10 cellular contexts compared by ENCODE assay signal in the genomic region with DNA sequence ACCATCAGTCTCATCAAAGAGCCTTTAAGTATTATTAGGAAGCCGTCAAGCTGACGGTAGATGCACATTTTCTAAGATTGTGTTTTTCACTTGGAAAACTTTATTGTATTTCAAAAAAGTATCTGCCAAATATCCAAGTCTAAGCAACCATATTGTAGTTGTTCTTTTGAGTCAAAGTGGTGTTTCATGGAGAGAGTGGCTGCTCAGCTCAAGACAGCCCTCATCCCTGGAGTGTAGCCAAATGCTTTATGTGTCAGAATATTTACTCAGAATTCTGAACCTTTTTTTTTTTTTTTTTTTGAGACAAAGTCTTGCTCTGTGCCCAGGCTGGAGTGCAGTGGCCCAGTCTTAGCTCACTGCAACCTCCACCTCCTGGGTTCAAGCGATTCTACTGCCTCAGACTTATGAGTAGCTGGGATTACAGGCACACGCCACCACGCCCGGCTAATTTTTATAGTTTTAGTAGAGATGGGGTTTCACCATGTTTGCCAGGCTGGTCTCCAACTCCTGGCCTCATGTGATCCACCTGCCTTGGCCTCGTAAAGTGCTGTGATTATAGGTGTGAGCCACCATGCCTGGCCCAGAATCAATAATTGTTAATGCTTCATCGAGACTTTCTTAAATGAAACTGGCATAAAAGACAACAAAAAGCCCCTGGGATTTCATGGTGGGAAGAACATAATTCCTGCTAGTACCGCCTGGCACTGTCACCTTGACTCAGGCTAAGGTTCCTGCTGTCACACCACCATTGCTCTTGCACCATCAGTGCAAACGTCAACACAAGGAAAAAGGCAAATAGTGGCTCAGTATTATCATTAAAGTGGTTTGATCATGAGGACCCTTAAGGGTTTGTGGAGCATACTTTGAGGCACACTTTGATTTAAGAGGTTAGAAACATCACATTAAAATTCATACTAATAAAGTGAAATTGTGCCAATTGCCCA. TPM values are rescaled to one million over a fixed set of nuclear protein-coding genes. Genes with fewer than 3 reads are reported as not detected.
DNase-seq lines count a peak whose midpoint lies in the region; ATAC-seq and TF ChIP-seq lines count a peak whose summit lies in the region.
"Had no signal": no experiment of that assay in that cellular context is flagged by ENCODE, and none has a peak within 500 bp of the region (broad histone marks: within the 10 kb centered on the region; RNA-seq: fewer than 3 reads in every experiment).

No MANE protein-coding gene starts in this region.

- H3K36me3 ChIP-seq in upper lobe of left lung: no peaks in the 10 kb centered on the region

- no peaks in the 10 kb centered on the region for H3K36me3 Mint-ChIP-seq in natural killer cell treated with Interleukin-12 subunit alpha and Interleukin-12 subunit beta and Interleukin-15 and Interleukin-18, amount 100 ng/mL, for 72 hours
- H3K36me3 Mint-ChIP-seq in natural killer cell: no peaks in the 10 kb centered on the region
- H3K36me3 Mint-ChIP-seq: stimulated activated memory B cell treated with anti-CD40 and anti-IgM and Interleukin-4, amounts not matched to agents 10 μg/mL and 1 μg/mL and 100 μg/mL, for 72 hours had no signal

- no peak for DNase-seq in natural killer cell treated with Interleukin-12 subunit alpha and Interleukin-12 subunit beta and Interleukin-15 and Interleukin-18, amount 100 ng/mL, for 72 hours (ENCODE audit: low spot score)
- DNase-seq in natural killer cell (no peak), NCI-H2196 treated with DMSO at 0.1 percent for 48 hours (lab: John Stamatoyannopoulos, UW; ENCODE audit: unreplicated experiment) (peak; percentile 44), dermis blood vessel endothelial cell (peak; percentile 20), upper lobe of left lung (peak in 1 of 2 donors; percentile 68), OCI-M2 (lab: John Stamatoyannopoulos, UW; ENCODE audit: unreplicated experiment) (no peak), omental fat pad (ENCODE audit: low spot score) (no peak)

- H3K27me3 ChIP-seq in upper lobe of left lung: no peaks in the 10 kb centered on the region

- H3K27me3 Mint-ChIP-seq in natural killer cell treated with Interleukin-12 subunit alpha and Interleukin-12 subunit beta and Interleukin-15 and Interleukin-18, amount 100 ng/mL, for 72 hours: peaks cover 0 to 2% of the 10 kb centered on the region in 2 donors
- no peaks in the 10 kb centered on the region for H3K27me3 Mint-ChIP-seq in natural killer cell (ENCODE audit: low read depth in 2 of 2)
- H3K27me3 Mint-ChIP-seq: stimulated activated memory B cell treated with anti-CD40 and anti-IgM and Interleukin-4, amounts not matched to agents 10 μg/mL and 1 μg/mL and 100 μg/mL, for 72 hours had no signal

- no peak overlapping the region for H3K4me3 ChIP-seq in upper lobe of left lung

- intact Hi-C loops in natural killer cell (cut with micrococcal nuclease): no loop called here

- peaks cover 6 to 29% (median 17%) of the 10 kb centered on the region in 4 donors for H3K4me1 ChIP-seq in upper lobe of left lung

- no peak for ATAC-seq in natural killer cell treated with Interleukin-12 subunit alpha and Interleukin-12 subunit beta and Interleukin-15 and Interleukin-18, amount 100 ng/mL, for 72 hours
- ATAC-seq in natural killer cell (no peak), upper lobe of left lung (ENCODE audit: low FRiP score in 2 of 2) (peak; percentile 22 to 75), omental fat pad (ENCODE audit: low FRiP score) (no peak), HG03460 (IDR thresholded peaks at IDR 0.05; ENCODE audit: unreplicated experiment) (no peak)
- ATAC-seq: stimulated activated memory B cell treated with anti-CD40 and anti-IgM and Interleukin-4, amounts not matched to agents 10 μg/mL and 1 μg/mL and 100 μg/mL, for 72 hours had no signal

- 67 to 83% methylated on average over 10 of the region's 10 CpGs for WGBS in upper lobe of left lung, 2 donors

- peak overlapping the region; percentile 8 to 27 for H3K27ac Mint-ChIP-seq in natural killer cell treated with Interleukin-12 subunit alpha and Interleukin-12 subunit beta and Interleukin-15 and Interleukin-18, amount 100 ng/mL, for 72 hours
- H3K27ac Mint-ChIP-seq in natural killer cell: no peak overlapping the region
- H3K27ac Mint-ChIP-seq: stimulated activated memory B cell treated with anti-CD40 and anti-IgM and Interleukin-4, amounts not matched to agents 10 μg/mL and 1 μg/mL and 100 μg/mL, for 72 hours; T-helper 1 cell treated with Interleukin-12 subunit alpha and Interleukin-12 subunit beta and Interleukin-4 antibody, amounts not matched to agents 30 μg/mL and 1 μg/mL, for 36 hours had no signal

- TF ChIP-seq POLR2A in upper lobe of left lung (IDR thresholded peaks at IDR 0.05): no peak

- TF ChIP-seq EP300 in upper lobe of left lung (IDR thresholded peaks at IDR 0.05): peak in 1 of 4 donors; percentile 71

- TF ChIP-seq CTCF in natural killer cell (IDR thresholded peaks at IDR 0.05) (no peak), upper lobe of left lung (IDR thresholded peaks at IDR 0.05) (no peak), omental fat pad (IDR thresholded peaks at IDR 0.05) (no peak)

- H3K9me3 ChIP-seq in upper lobe of left lung: no peaks in the 10 kb centered on the region

- no peaks in the 10 kb centered on the region for H3K9me3 Mint-ChIP-seq in natural killer cell treated with Interleukin-12 subunit alpha and Interleukin-12 subunit beta and Interleukin-15 and Interleukin-18, amount 100 ng/mL, for 72 hours
- no peaks in the 10 kb centered on the region for H3K9me3 Mint-ChIP-seq in natural killer cell
- H3K9me3 Mint-ChIP-seq: stimulated activated memory B cell treated with anti-CD40 and anti-IgM and Interleukin-4, amounts not matched to agents 10 μg/mL and 1 μg/mL and 100 μg/mL, for 72 hours; T-helper 1 cell treated with Interleukin-12 subunit alpha and Interleukin-12 subunit beta and Interleukin-4 antibody, amounts not matched to agents 30 μg/mL and 1 μg/mL, for 36 hours had no signal

- H3K4me1 Mint-ChIP-seq in natural killer cell treated with Interleukin-12 subunit alpha and Interleukin-12 subunit beta and Interleukin-15 and Interleukin-18, amount 100 ng/mL, for 72 hours (ENCODE audit: low read depth in 2 of 2): peaks cover 19 to 31% of the 10 kb centered on the region in 2 donors
- H3K4me1 Mint-ChIP-seq in natural killer cell: peaks cover 0 to 17% of the 10 kb centered on the region in 2 donors

- H3K4me3 Mint-ChIP-seq in natural killer cell treated with Interleukin-12 subunit alpha and Interleukin-12 subunit beta and Interleukin-15 and Interleukin-18, amount 100 ng/mL, for 72 hours: peak overlapping the region; percentile 39
- no peak overlapping the region for H3K4me3 Mint-ChIP-seq in natural killer cell
- H3K4me3 Mint-ChIP-seq: stimulated activated memory B cell treated with anti-CD40 and anti-IgM and Interleukin-4, amounts not matched to agents 10 μg/mL and 1 μg/mL and 100 μg/mL, for 72 hours; T-helper 1 cell treated with Interleukin-12 subunit alpha and Interleukin-12 subunit beta and Interleukin-4 antibody, amounts not matched to agents 30 μg/mL and 1 μg/mL, for 36 hours had no signal

- peak overlapping the region in 3 of 4 donors; percentile 42 to 58 (median 56) for H3K27ac ChIP-seq in upper lobe of left lung

RNA-seq across cellular contexts. Expression of a gene that starts 45.5 kb away (rescaled TPM):
- total RNA-seq in natural killer cell treated with Interleukin-12 subunit alpha and Interleukin-12 subunit beta and Interleukin-15 and Interleukin-18, amount 100 ng/mL, for 72 hours: 10 to 100 TPM; 31.1 to 41.1 TPM
- total RNA-seq in natural killer cell (10 to 100 TPM; 19.6 to 29.0 (median 20.4) TPM), dermis blood vessel endothelial cell (5.4 and 6.8 TPM in 2 replicates), upper lobe of left lung (10 to 100 TPM; 10.9 to 29.3 (median 18.0) TPM), omental fat pad (10 to 100 TPM in 2 of 4 donors, 1 to 10 TPM in 2; 6.7 to 14.3 (median 10.3) TPM)

Comparison
In these comparisons a context has a peak if more than half of its experiments do, and no peak if none do; other contexts are left out.
1. H3K27ac Mint-ChIP-seq: peak in natural killer cell treated with Interleukin-12 subunit alpha and Interleukin-12 subunit beta and Interleukin-15 and Interleukin-18, amount 100 ng/mL, for 72 hours (2 of 2); none in natural killer cell (0 of 2).
2. ATAC-seq: peak in upper lobe of left lung (2 of 2); none in natural killer cell treated with Interleukin-12 subunit alpha and Interleukin-12 subunit beta and Interleukin-15 and Interleukin-18, amount 100 ng/mL, for 72 hours (0 of 2), natural killer cell (0 of 3), omental fat pad (single experiment) and HG03460 (single experiment).
3. DNase-seq: peak in NCI-H2196 treated with DMSO at 0.1 percent for 48 hours (single experiment) and dermis blood vessel endothelial cell (single experiment); none in natural killer cell treated with Interleukin-12 subunit alpha and Interleukin-12 subunit beta and Interleukin-15 and Interleukin-18, amount 100 ng/mL, for 72 hours (single experiment), natural killer cell (single experiment), OCI-M2 (single experiment) and omental fat pad (single experiment).